ENCODE assay signal across 23 cellular contexts in genomic region chr5:68192679-68193060, GRCh38. TPM values are rescaled to one million over a fixed set of nuclear protein-coding genes. Genes with fewer than 3 reads are reported as not detected.
DNase-seq lines count a peak whose midpoint lies in the region; ATAC-seq and TF ChIP-seq lines count a peak whose summit lies in the region.
"Had no signal": no experiment of that assay in that cellular context is flagged by ENCODE, and none has a peak within 500 bp of the region (broad histone marks: within the 10 kb centered on the region; RNA-seq: fewer than 3 reads in every experiment).

No MANE protein-coding gene starts in this region.

- DNase-seq in coronary artery (ENCODE audit: low spot score): no peak
- DNase-seq in nephron progenitor cell: no peak
- no peak for DNase-seq in AG08396 (ENCODE audit: low spot score)
- DNase-seq in CD8-positive, alpha-beta T cell: no peak
- DNase-seq in RPMI8226: no peak
- DNase-seq: BE2C; cerebellar nuclear complex; DMS79; effector memory CD8-positive, alpha-beta T cell; mammary epithelial cell; NCI-H774; stimulated activated CD4-positive, alpha-beta T cell treated with anti-CD3 and anti-CD28 coated beads, Interleukin-4, amount 100 ng/mL, for 1 hour; T-helper 9 cell; uterus had no signal

- no peaks in the 10 kb centered on the region for H3K9me3 Mint-ChIP-seq in nephron progenitor cell
- no peaks in the 10 kb centered on the region for H3K9me3 Mint-ChIP-seq in CD8-positive, alpha-beta T cell
- H3K9me3 Mint-ChIP-seq: activated naive CD4-positive, alpha-beta T cell treated with anti-CD3 and anti-CD28 coated beads, Interleukin-2, amount 50 U/mL, for 24 hours; activated T-helper 1 cell treated with anti-CD3 and anti-CD28 coated beads, Interleukin-12 subunit alpha, Interleukin-12 subunit beta, Interleukin-2, Interleukin-4 antibody, amounts not matched to agents 30 ng/mL and 10 ng/mL and 1 ng/mL, durations not matched to agents 14 hours and 24 hours and 36 hours; effector memory CD8-positive, alpha-beta T cell; stimulated activated memory B cell treated with anti-CD40 and anti-IgM and Interleukin-4, amounts not matched to agents 10 μg/mL and 1 μg/mL and 100 μg/mL, for 72 hours had no signal

- H3K9me3 ChIP-seq in HUES64 (ENCODE audit: insufficient read depth, low read depth, low read length): no peaks in the 10 kb centered on the region
- no peaks in the 10 kb centered on the region for H3K9me3 ChIP-seq in CD8-positive, alpha-beta T cell (ENCODE audit: low read length)
- H3K9me3 ChIP-seq: BE2C, esophagus muscularis mucosa, HAP-1, uterus had no signal

- H3K4me1 Mint-ChIP-seq in nephron progenitor cell: peaks cover 60% of the 10 kb centered on the region
- peaks cover 9% of the 10 kb centered on the region for H3K4me1 Mint-ChIP-seq in CD8-positive, alpha-beta T cell (ENCODE audit: low read depth)

- H3K36me3 ChIP-seq in ACC112 (ENCODE audit: insufficient read depth, low read length): no peaks in the 10 kb centered on the region
- no peaks in the 10 kb centered on the region for H3K36me3 ChIP-seq in HUES64 (ENCODE audit: insufficient read depth, low read length)
- no peaks in the 10 kb centered on the region for H3K36me3 ChIP-seq in CD8-positive, alpha-beta T cell (ENCODE audit: insufficient read depth, low read length)
- H3K36me3 ChIP-seq: BE2C, esophagus muscularis mucosa, HAP-1, uterus had no signal

- H3K4me3 Mint-ChIP-seq in nephron progenitor cell: no peak overlapping the region
- H3K4me3 Mint-ChIP-seq in CD8-positive, alpha-beta T cell: no peak overlapping the region
- H3K4me3 Mint-ChIP-seq: activated naive CD4-positive, alpha-beta T cell treated with anti-CD3 and anti-CD28 coated beads, Interleukin-2, amount 50 U/mL, for 24 hours; activated T-helper 1 cell treated with anti-CD3 and anti-CD28 coated beads, Interleukin-12 subunit alpha, Interleukin-12 subunit beta, Interleukin-2, Interleukin-4 antibody, amounts not matched to agents 30 ng/mL and 10 ng/mL and 1 ng/mL, durations not matched to agents 14 hours and 24 hours and 36 hours; effector memory CD8-positive, alpha-beta T cell; stimulated activated memory B cell treated with anti-CD40 and anti-IgM and Interleukin-4, amounts not matched to agents 10 μg/mL and 1 μg/mL and 100 μg/mL, for 72 hours had no signal

- intact Hi-C loops in CD8-positive, alpha-beta T cell (cut with DNase I, micrococcal nuclease): no loop called here

- H3K27me3 ChIP-seq in ACC112 (ENCODE audit: insufficient read depth, low read length): no peaks in the 10 kb centered on the region
- H3K27me3 ChIP-seq in HUES64 (ENCODE audit: insufficient read depth, low read length): peaks cover 5% of the 10 kb centered on the region; the same call in 1 of the 2 replicates
- H3K27me3 ChIP-seq in CD8-positive, alpha-beta T cell (ENCODE audit: insufficient read depth, low read length): no peaks in the 10 kb centered on the region
- H3K27me3 ChIP-seq: BE2C, esophagus muscularis mucosa, uterus had no signal

- no peaks in the 10 kb centered on the region for H3K79me2 ChIP-seq in ACC112 (ENCODE audit: control insufficient read depth, insufficient read depth, low read length, unreplicated experiment)

- CTCF ChIA-PET in CD8-positive, alpha-beta T cell (lab: Charles Lee): no interaction called here

- H2AFZ ChIP-seq in ACC112 (ENCODE audit: low read length, unreplicated experiment): no peak overlapping the region

- POLR2A ChIA-PET in CD8-positive, alpha-beta T cell (lab: Charles Lee): interaction anchor here (0.9 kb wide), 1 partner anchor 46 kb away, joined by 3 read pairs; no protein-coding TSS in a partner anchor

- H3K27me3 Mint-ChIP-seq in nephron progenitor cell (ENCODE audit: low read depth, poor library complexity): no peaks in the 10 kb centered on the region
- no peaks in the 10 kb centered on the region for H3K27me3 Mint-ChIP-seq in CD8-positive, alpha-beta T cell (ENCODE audit: low read depth)
- H3K27me3 Mint-ChIP-seq: activated naive CD4-positive, alpha-beta T cell treated with anti-CD3 and anti-CD28 coated beads, Interleukin-2, amount 50 U/mL, for 24 hours; effector memory CD8-positive, alpha-beta T cell; stimulated activated memory B cell treated with anti-CD40 and anti-IgM and Interleukin-4, amounts not matched to agents 10 μg/mL and 1 μg/mL and 100 μg/mL, for 72 hours had no signal

- H3K4me1 ChIP-seq in ACC112 (ENCODE audit: control insufficient read depth, insufficient read depth, low read length, unreplicated experiment): peaks cover 11% of the 10 kb centered on the region
- H3K4me1 ChIP-seq in HUES64 (ENCODE audit: insufficient read depth, low read length): peaks cover 60% of the 10 kb centered on the region
- no peaks in the 10 kb centered on the region for H3K4me1 ChIP-seq in CD8-positive, alpha-beta T cell (ENCODE audit: insufficient read depth, low read length)
- H3K4me1 ChIP-seq: BE2C, uterus had no signal

- H3K27ac Mint-ChIP-seq in nephron progenitor cell: peak overlapping the region; percentile 70
- no peak overlapping the region for H3K27ac Mint-ChIP-seq in CD8-positive, alpha-beta T cell
- H3K27ac Mint-ChIP-seq: activated naive CD4-positive, alpha-beta T cell treated with anti-CD3 and anti-CD28 coated beads, Interleukin-2, amount 50 U/mL, for 24 hours; activated T-helper 1 cell treated with anti-CD3 and anti-CD28 coated beads, Interleukin-12 subunit alpha, Interleukin-12 subunit beta, Interleukin-2, Interleukin-4 antibody, amounts not matched to agents 30 ng/mL and 10 ng/mL and 1 ng/mL, durations not matched to agents 14 hours and 24 hours and 36 hours; effector memory CD8-positive, alpha-beta T cell had no signal

- H3K36me3 Mint-ChIP-seq in nephron progenitor cell (ENCODE audit: low read depth): no peaks in the 10 kb centered on the region
- no peaks in the 10 kb centered on the region for H3K36me3 Mint-ChIP-seq in CD8-positive, alpha-beta T cell
- H3K36me3 Mint-ChIP-seq: activated naive CD4-positive, alpha-beta T cell treated with anti-CD3 and anti-CD28 coated beads, Interleukin-2, amount 50 U/mL, for 24 hours; stimulated activated memory B cell treated with anti-CD40 and anti-IgM and Interleukin-4, amounts not matched to agents 10 μg/mL and 1 μg/mL and 100 μg/mL, for 72 hours had no signal

- WGBS in HUES64: 89% methylated on average over 3 of the region's 3 CpGs

- no peak overlapping the region for H3K9ac ChIP-seq in HUES64 (ENCODE audit: low read depth, low read length)

- H3K27ac ChIP-seq in ACC112 (ENCODE audit: low read depth, low read length) (0 out of 2 replicates have a peak overlapping the region, but pooled peaks have one; percentile 35), HUES64 (ENCODE audit: low read depth, low read length) (peak overlapping the region; percentile 81), coronary artery (peak overlapping the region; percentile 50 to 59)
- H3K27ac ChIP-seq in CD8-positive, alpha-beta T cell (ENCODE audit: low read depth, low read length): no peak overlapping the region
- H3K27ac ChIP-seq: esophagus muscularis mucosa, uterus had no signal

- ATAC-seq in GM21381 (IDR thresholded peaks at IDR 0.05; ENCODE audit: unreplicated experiment): no peak
- ATAC-seq in CD8-positive, alpha-beta T cell: no peak
- ATAC-seq: effector memory CD8-positive, alpha-beta T cell; K562; stimulated activated memory B cell treated with anti-CD40 and anti-IgM and Interleukin-4, amounts not matched to agents 10 μg/mL and 1 μg/mL and 100 μg/mL, for 72 hours had no signal

- no peak for TF ChIP-seq CTCF in coronary artery (IDR thresholded peaks at IDR 0.05)
- no peak for TF ChIP-seq CTCF in nephron progenitor cell (IDR thresholded peaks at IDR 0.05)
- no peak for TF ChIP-seq CTCF in CD8-positive, alpha-beta T cell (IDR thresholded peaks at IDR 0.05)

- H3K4me3 ChIP-seq in ACC112 (ENCODE audit: low read depth, low read length): no peak overlapping the region
- no peak overlapping the region for H3K4me3 ChIP-seq in HUES64 (ENCODE audit: low read length)
- H3K4me3 ChIP-seq in coronary artery: no peak overlapping the region
- no peak overlapping the region for H3K4me3 ChIP-seq in CD8-positive, alpha-beta T cell (ENCODE audit: low read depth, low read length)
- H3K4me3 ChIP-seq: esophagus muscularis mucosa, HAP-1, K562, uterus had no signal

RNA-seq across cellular contexts. Expression of gene PIK3R1, which starts 22.9 kb away (rescaled TPM):
- polyA plus RNA-seq in HUES64 (2013, experiment 1 of 2): 12.3 TPM
- polyA plus RNA-seq in HUES64 (2013, experiment 2 of 2): 17.8 TPM
- 100 to 1,000 TPM; 461 to 470 TPM for total RNA-seq in CD8-positive, alpha-beta T cell
